Comparison of ENCODE assay signal across 19 cellular contexts in genomic region chr6:94680672-94681212, GRCh38.
"Had no signal": no experiment of that assay in that cellular context is flagged by ENCODE, and none has a peak within 500 bp of the region (broad histone marks: within the 10 kb centered on the region; RNA-seq: fewer than 3 reads in every experiment).

No MANE protein-coding gene starts in this region.

- H3K27me3 ChIP-seq: ascending aorta, brain microvascular endothelial cell, colonic mucosa, dorsolateral prefrontal cortex, esophagus muscularis mucosa, left lung, spleen, upper lobe of left lung had no signal

- H3K4me3 ChIP-seq: ascending aorta, colonic mucosa, dorsolateral prefrontal cortex, esophagus muscularis mucosa, left lung, lung, spleen, upper lobe of left lung had no signal

- DNase-seq: activated CD4-positive, alpha-beta T cell treated with anti-CD3 and anti-CD28 coated beads, Interleukin-2, amount 10 ng/mL, durations not matched to agents 7 days and 5 days; activated CD8-positive, alpha-beta T cell treated with anti-CD3 and anti-CD28 coated beads for 36 hours; activated gamma-delta T cell; activated naive CD4-positive, alpha-beta T cell treated with anti-CD3 and anti-CD28 coated beads, Interleukin-2, amount 50 U/mL, for 16 hours; brain microvascular endothelial cell; colonic mucosa; dorsolateral prefrontal cortex; effector memory CD8-positive, alpha-beta T cell; hippocampal formation; kidney glomerular epithelial cell; left lung; naive thymus-derived CD4-positive, alpha-beta T cell; spleen; stimulated activated CD4-positive, alpha-beta T cell treated with anti-CD3 and anti-CD28 coated beads, Interleukin-4, amount 100 ng/mL, for 24 hours; stimulated activated naive CD8-positive, alpha-beta T cell treated with anti-CD3 and anti-CD28 coated beads, Interleukin-15, Interleukin-2, amounts not matched to agents 100 U/mL and 50 U/mL, for 24 hours; upper lobe of left lung had no signal

- H3K27ac ChIP-seq: ascending aorta, brain microvascular endothelial cell, colonic mucosa, dorsolateral prefrontal cortex, esophagus muscularis mucosa, left lung, spleen, upper lobe of left lung had no signal

- H3K4me1 ChIP-seq: ascending aorta, colonic mucosa, esophagus muscularis mucosa, left lung, spleen, upper lobe of left lung had no signal

- H3K36me3 ChIP-seq: ascending aorta, brain microvascular endothelial cell, colonic mucosa, esophagus muscularis mucosa, left lung, spleen, upper lobe of left lung had no signal

- H3K9me3 ChIP-seq: ascending aorta, colonic mucosa, esophagus muscularis mucosa, spleen, upper lobe of left lung had no signal

- ATAC-seq: activated CD8-positive, alpha-beta T cell treated with anti-CD3 and anti-CD28 coated beads for 36 hours; effector memory CD8-positive, alpha-beta T cell; left lung; naive thymus-derived CD4-positive, alpha-beta T cell; stimulated activated naive CD8-positive, alpha-beta T cell treated with anti-CD3 and anti-CD28 coated beads, Interleukin-15, Interleukin-2, amounts not matched to agents 100 U/mL and 50 U/mL, for 24 hours had no signal
